1 cellular context compared by ENCODE assay signal in genomic region chr3:85912981-85913380, GRCh38.
TF ChIP-seq lines count a peak whose summit lies in the region.

No MANE protein-coding gene starts in this region.

TF ChIP-seq in IMR-90, 13 proteins besides CTCF, POLR2A, EP300 and RAD21 (continued from another document):
- TF ChIP-seq CEBPB (IDR thresholded peaks at IDR 0.05; ENCODE audit: low read depth, low read length) (no peak), MXI1 (IDR thresholded peaks at IDR 0.05; ENCODE audit: borderline replicate concordance, low read depth, low read length) (no peak), NFE2L2 (IDR thresholded peaks at IDR 0.05; ENCODE audit: low read depth, low read length) (no peak), USF2 (IDR thresholded peaks at IDR 0.05; ENCODE audit: low read depth, low read length) (no peak), BHLHE40 (IDR thresholded peaks at IDR 0.05; ENCODE audit: low read depth, low read length) (no peak), MAZ (IDR thresholded peaks at IDR 0.05; ENCODE audit: borderline replicate concordance, low read depth, low read length) (no peak), ELK1 (IDR thresholded peaks at IDR 0.05; ENCODE audit: borderline replicate concordance, low read depth, low read length) (no peak), RFX5 (IDR thresholded peaks at IDR 0.05; ENCODE audit: low read depth, low read length) (no peak), RCOR1 (IDR thresholded peaks at IDR 0.05; ENCODE audit: insufficient replicate concordance, low read length) (no peak), SMC3 (IDR thresholded peaks at IDR 0.05; ENCODE audit: low read depth, low read length) (no peak)
